In genomic region chr17:58277107-58277506, GRCh38 we compare ENCODE assay signal across 10 cellular contexts. TPM values are rescaled to one million over a fixed set of nuclear protein-coding genes. Genes with fewer than 3 reads are reported as not detected.
DNase-seq lines count a peak whose midpoint lies in the region; ATAC-seq and TF ChIP-seq lines count a peak whose summit lies in the region.
"Had no signal": no experiment of that assay in that cellular context is flagged by ENCODE, and none has a peak within 500 bp of the region (broad histone marks: within the 10 kb centered on the region; RNA-seq: fewer than 3 reads in every experiment).

No MANE protein-coding gene starts in this region.

- DNase-seq in NOMO-1 treated with DMSO at 0.1 percent for 48 hours (lab: John Stamatoyannopoulos, UW; ENCODE audit: unreplicated experiment) (peak; percentile 70), NOMO-1 treated with dmso at 0.1 percent for 144 hours (lab: John Stamatoyannopoulos, UW; ENCODE audit: unreplicated experiment) (no peak), glomerular visceral epithelial cell (ENCODE audit: extremely low spot score) (no peak)

- no peaks in the 10 kb centered on the region for H4K20me1 ChIP-seq in KMS-11 (ENCODE audit: insufficient read depth)

- ATAC-seq in HG02571 (IDR thresholded peaks at IDR 0.05; ENCODE audit: unreplicated experiment), result no peak
- no peak for ATAC-seq in GM21723 (IDR thresholded peaks at IDR 0.05; ENCODE audit: unreplicated experiment)
- ATAC-seq: sciatic nerve had no signal

- H3K4me1 ChIP-seq in KMS-11 (ENCODE audit: low read depth, poor library complexity, severe bottlenecking) (no peaks in the 10 kb centered on the region), neutrophil (ENCODE audit: control insufficient read depth in 1 of 2, insufficient read depth in 1 of 2, low read depth in 1 of 2, low read length in 1 of 2) (peaks cover 84 to 86% of the 10 kb centered on the region in 2 experiments)

- H3K36me3 ChIP-seq in KMS-11 (ENCODE audit: insufficient read depth) (no peaks in the 10 kb centered on the region), neutrophil (no peaks in the 10 kb centered on the region)

- peaks cover 21% of the 10 kb centered on the region for H3K27me3 Mint-ChIP-seq in brain

- H3K4me2 ChIP-seq in KMS-11, result no peak overlapping the region

- H3K79me2 ChIP-seq in KMS-11 (ENCODE audit: insufficient read depth, low read depth), result no peaks in the 10 kb centered on the region

- no peak overlapping the region for H3K4me3 Mint-ChIP-seq in brain
- H3K4me3 Mint-ChIP-seq: T-helper 1 cell treated with Interleukin-12 subunit alpha and Interleukin-12 subunit beta and Interleukin-4 antibody, amounts not matched to agents 30 μg/mL and 1 μg/mL, for 36 hours had no signal

- H3K4me3 ChIP-seq in KMS-11 (IDR thresholded peaks at IDR 0.05; ENCODE audit: insufficient read depth, low read depth, low read length) (no peak overlapping the region), neutrophil (ENCODE audit: low read depth in 1 of 2, low read length in 1 of 2) (no peak overlapping the region)

- H3K9ac ChIP-seq in KMS-11, result no peak overlapping the region

- H3K27me3 ChIP-seq in KMS-11 (ENCODE audit: insufficient read depth, low read depth) (no peaks in the 10 kb centered on the region), neutrophil (no peaks in the 10 kb centered on the region)

- peaks cover 0 to 3% (median 0%) of the 10 kb centered on the region in 5 experiments for H3K9me3 Mint-ChIP-seq in brain
- H3K9me3 Mint-ChIP-seq: T-helper 1 cell treated with Interleukin-12 subunit alpha and Interleukin-12 subunit beta and Interleukin-4 antibody, amounts not matched to agents 30 μg/mL and 1 μg/mL, for 36 hours had no signal

- H3K36me3 Mint-ChIP-seq in brain, result no peaks in the 10 kb centered on the region

- no peak overlapping the region for H2AFZ ChIP-seq in KMS-11 (ENCODE audit: low read depth)

- H3K27ac ChIP-seq in KMS-11, result no peak overlapping the region
- no peak overlapping the region for H3K27ac ChIP-seq in neutrophil

- H3K4me1 Mint-ChIP-seq in brain, result peaks cover 13% of the 10 kb centered on the region

- TF ChIP-seq CTCF in KMS-11 (conservative IDR thresholded peaks at IDR 0.05; ENCODE audit: low read depth, low read length) (peak; percentile 79), brain (conservative IDR thresholded peaks at IDR 0.05) (peak; percentile 21 to 37), neutrophil (IDR thresholded peaks at IDR 0.05) (peak; percentile 17)

- peak overlapping the region in 1 of 5 experiments; percentile 5 for H3K27ac Mint-ChIP-seq in brain
- H3K27ac Mint-ChIP-seq: T-helper 1 cell treated with Interleukin-12 subunit alpha and Interleukin-12 subunit beta and Interleukin-4 antibody, amounts not matched to agents 30 μg/mL and 1 μg/mL, for 36 hours had no signal

- no peaks in the 10 kb centered on the region for H3K9me3 ChIP-seq in neutrophil

RNA-seq across cellular contexts. Expression of gene MPO, which starts 3.6 kb away (rescaled TPM):
- 0.88 TPM for polyA plus RNA-seq in brain (ENCODE audit: insufficient read depth, low read depth, low replicate concordance)

RNA-seq across cellular contexts. Expression of gene LPO, which starts 38.7 kb away (rescaled TPM):
- 0.20 TPM for polyA plus RNA-seq in brain (ENCODE audit: insufficient read depth, low read depth, low replicate concordance)

RNA-seq across cellular contexts. Expression of gene TSPOAP1, which starts 51.5 kb away (rescaled TPM):
- 28.0 TPM for polyA plus RNA-seq in brain (ENCODE audit: insufficient read depth, low read depth, low replicate concordance)

RNA-seq across cellular contexts. Expression of gene MKS1, which starts 58.1 kb away (rescaled TPM):
- 20.6 TPM for polyA plus RNA-seq in brain (ENCODE audit: insufficient read depth, low read depth, low replicate concordance)

Comparison
In these comparisons a context has a peak if more than half of its experiments do, and no peak if none do; other contexts are left out.
1. CTCF ChIP-seq: peak in every context shown above with its lines; median percentile 79 in KMS-11; 29 in brain; 17 in neutrophil.